Comparison of ENCODE assay signal across 24 cellular contexts in genomic region chr2:628651-629050, GRCh38. TPM values are rescaled to one million over a fixed set of nuclear protein-coding genes. Genes with fewer than 3 reads are reported as not detected.
DNase-seq lines count a peak whose midpoint lies in the region; ATAC-seq and TF ChIP-seq lines count a peak whose summit lies in the region.
"Had no signal": no experiment of that assay in that cellular context is flagged by ENCODE, and none has a peak within 500 bp of the region (broad histone marks: within the 10 kb centered on the region; RNA-seq: fewer than 3 reads in every experiment).

No MANE protein-coding gene starts in this region.

- H3K4me1 ChIP-seq in SJCRH30: peaks cover 7% of the 10 kb centered on the region
- no peaks in the 10 kb centered on the region for H3K4me1 ChIP-seq in naive thymus-derived CD4-positive, alpha-beta T cell (ENCODE audit: control insufficient read depth in 2 of 2, insufficient read depth in 2 of 2, low read length in 2 of 2)
- H3K4me1 ChIP-seq: suprapubic skin had no signal

- H3K27ac ChIP-seq in SJCRH30: no peak overlapping the region
- H3K27ac ChIP-seq in epithelial cell of prostate: peak overlapping the region; percentile 10
- no peak overlapping the region for H3K27ac ChIP-seq in caudate nucleus (ENCODE audit: low read depth, low read length)
- no peak overlapping the region for H3K27ac ChIP-seq in naive thymus-derived CD4-positive, alpha-beta T cell (ENCODE audit: low read depth, low read length)
- H3K27ac ChIP-seq: suprapubic skin had no signal

- no peaks in the 10 kb centered on the region for H3K9me3 ChIP-seq in SJCRH30 (replicated peaks)
- H3K9me3 ChIP-seq in naive thymus-derived CD4-positive, alpha-beta T cell (ENCODE audit: control insufficient read depth in 2 of 3, low read length in 3 of 3): no peaks in the 10 kb centered on the region
- H3K9me3 ChIP-seq: suprapubic skin had no signal

- H3K36me3 Mint-ChIP-seq in type B pancreatic cell: peaks cover 4% of the 10 kb centered on the region
- H3K36me3 Mint-ChIP-seq in naive thymus-derived CD4-positive, alpha-beta T cell: no peaks in the 10 kb centered on the region

- no peaks in the 10 kb centered on the region for H3K9me3 Mint-ChIP-seq in type B pancreatic cell
- H3K9me3 Mint-ChIP-seq in naive thymus-derived CD4-positive, alpha-beta T cell: peaks cover 0 to 4% (median 0%) of the 10 kb centered on the region in 11 donors
- H3K9me3 Mint-ChIP-seq: activated B cell treated with CpG ODN at 0.5 μM for 24 hours had no signal

- no peak overlapping the region for H3K4me3 Mint-ChIP-seq in type B pancreatic cell
- H3K4me3 Mint-ChIP-seq in naive thymus-derived CD4-positive, alpha-beta T cell: no peak overlapping the region
- H3K4me3 Mint-ChIP-seq: activated B cell treated with CpG ODN at 0.5 μM for 24 hours, nephron had no signal

- H3K4me3 ChIP-seq in SJCRH30: peak overlapping the region; percentile 33
- no peak overlapping the region for H3K4me3 ChIP-seq in naive thymus-derived CD4-positive, alpha-beta T cell (ENCODE audit: low read length)
- H3K4me3 ChIP-seq: smooth muscle cell, suprapubic skin had no signal

- POLR2A ChIA-PET in naive thymus-derived CD4-positive, alpha-beta T cell (lab: Charles Lee): no interaction called here

- intact Hi-C loops in naive thymus-derived CD4-positive, alpha-beta T cell (cut with micrococcal nuclease): no loop called here

- CTCF ChIA-PET in naive thymus-derived CD4-positive, alpha-beta T cell (lab: Charles Lee): no interaction called here

- TF ChIP-seq CTCF in type B pancreatic cell (conservative IDR thresholded peaks at IDR 0.05): no peak

- H3K27me3 ChIP-seq in SJCRH30: peaks cover 7% of the 10 kb centered on the region
- peaks cover 0 to 3% of the 10 kb centered on the region in 2 donors for H3K27me3 ChIP-seq in naive thymus-derived CD4-positive, alpha-beta T cell (ENCODE audit: control insufficient read depth in 2 of 2, insufficient read depth in 2 of 2, low read length in 2 of 2)
- H3K27me3 ChIP-seq: suprapubic skin had no signal

- H3K4me1 Mint-ChIP-seq in type B pancreatic cell (ENCODE audit: unreplicated experiment): peaks cover 12% of the 10 kb centered on the region
- no peaks in the 10 kb centered on the region for H3K4me1 Mint-ChIP-seq in naive thymus-derived CD4-positive, alpha-beta T cell
- H3K4me1 Mint-ChIP-seq: activated B cell treated with CpG ODN at 0.5 μM for 24 hours had no signal

- H3K27me3 Mint-ChIP-seq in type B pancreatic cell: peaks cover 9% of the 10 kb centered on the region
- H3K27me3 Mint-ChIP-seq in naive thymus-derived CD4-positive, alpha-beta T cell: peaks cover 0 to 25% (median 10%) of the 10 kb centered on the region in 5 donors

- DNase-seq in LoVo (ENCODE audit: low spot score) (peak; percentile 40), SJCRH30 (peak; percentile 24 to 51), epithelial cell of prostate (ENCODE audit: low read depth, low spot score) (peak; percentile 53), type B pancreatic cell (ENCODE audit: extremely low spot score, unreplicated experiment) (peak; percentile 39), caudate nucleus (lab: John Stamatoyannopoulos, UW) (no peak), GM03348 (ENCODE audit: low spot score) (no peak)
- no peak for DNase-seq in naive thymus-derived CD4-positive, alpha-beta T cell
- DNase-seq: activated B cell treated with CpG ODN at 0.5 μM for 24 hours; central memory CD4-positive, alpha-beta T cell; DMS 273 treated with DMSO at 0.1 percent for 48 hours; effector CD4-positive, alpha-beta T cell; GOT3; hippocampal formation; islet precursor cell; mesenchymal stem cell; NCI-H1930; NCI-H345; stimulated activated CD8-positive, alpha-beta memory T cell treated with anti-CD3 and anti-CD28 coated beads, Interleukin-4, amount 100 ng/mL, for 48 hours; T-helper 1 cell had no signal

- ATAC-seq in naive thymus-derived CD4-positive, alpha-beta T cell: no peak
- ATAC-seq: Right ventricle myocardium inferior had no signal

- H3K36me3 ChIP-seq in SJCRH30: no peaks in the 10 kb centered on the region
- H3K36me3 ChIP-seq in naive thymus-derived CD4-positive, alpha-beta T cell (ENCODE audit: control insufficient read depth in 2 of 3, insufficient read depth in 3 of 3, low read length in 3 of 3): no peaks in the 10 kb centered on the region
- H3K36me3 ChIP-seq: suprapubic skin had no signal

- no peak overlapping the region for H3K27ac Mint-ChIP-seq in type B pancreatic cell
- no peak overlapping the region for H3K27ac Mint-ChIP-seq in naive thymus-derived CD4-positive, alpha-beta T cell
- H3K27ac Mint-ChIP-seq: activated B cell treated with CpG ODN at 0.5 μM for 24 hours, nephron, progenitor cell of endocrine pancreas had no signal

RNA-seq across cellular contexts. Expression of gene TMEM18, which starts 48.6 kb away (rescaled TPM):
- 20.0 and 29.1 TPM in 2 replicates for total RNA-seq in SJCRH30 (2014; rRNA removed; shearing (Covaris generic))
- total RNA-seq in type B pancreatic cell (ENCODE audit: low replicate concordance): 22.8 and 27.4 TPM in 2 replicates
- total RNA-seq in naive thymus-derived CD4-positive, alpha-beta T cell: 10 to 100 TPM; 23.3 to 39.8 (median 33.2) TPM
- 10 to 100 TPM; 24.1 to 28.0 TPM for polyA plus RNA-seq in naive thymus-derived CD4-positive, alpha-beta T cell

Comparison
In these comparisons a context has a peak if more than half of its experiments do, and no peak if none do; other contexts are left out.
1. DNase-seq: peak in LoVo (single experiment), SJCRH30 (2 of 2), epithelial cell of prostate (single experiment) and type B pancreatic cell (single experiment); none in caudate nucleus (0 of 61), naive thymus-derived CD4-positive, alpha-beta T cell (0 of 9) and GM03348 (single experiment).